ENCODE assay signal across 15 cellular contexts in genomic region chr2:66466435-66466834, GRCh38. TPM values are rescaled to one million over a fixed set of nuclear protein-coding genes. Genes with fewer than 3 reads are reported as not detected.
DNase-seq lines count a peak whose midpoint lies in the region; ATAC-seq and TF ChIP-seq lines count a peak whose summit lies in the region.
"Had no signal": no experiment of that assay in that cellular context is flagged by ENCODE, and none has a peak within 500 bp of the region (broad histone marks: within the 10 kb centered on the region; RNA-seq: fewer than 3 reads in every experiment).

No MANE protein-coding gene starts in this region.

- H3K4me3 ChIP-seq in lower lobe of right lung (no peak overlapping the region), stomach smooth muscle (ENCODE audit: low read length in 2 of 2) (no peak overlapping the region), WERI-Rb-1 (ENCODE audit: low read depth, low read length) (no peak overlapping the region), OCI-LY7 (ENCODE audit: low read depth, low read length, poor library complexity, severe bottlenecking) (no peak overlapping the region)
- H3K4me3 ChIP-seq: HAP-1 had no signal

- TF ChIP-seq CTCF in lower lobe of right lung (IDR thresholded peaks at IDR 0.05) (no peak), WERI-Rb-1 (IDR thresholded peaks at IDR 0.05; ENCODE audit: low read depth, low read length) (no peak), OCI-LY7 (conservative IDR thresholded peaks at IDR 0.05; ENCODE audit: low read length) (no peak)

- no peaks in the 10 kb centered on the region for H3K9me2 ChIP-seq in OCI-LY7 (ENCODE audit: insufficient read depth, low read length)

- POLR2A ChIA-PET in OCI-LY7 (lab: Charles Lee), result no interaction called here

- no peak overlapping the region for H3K9ac ChIP-seq in stomach smooth muscle (ENCODE audit: low read length in 2 of 2)

- H3K27ac ChIP-seq in lower lobe of right lung (peak overlapping the region; percentile 42), stomach smooth muscle (ENCODE audit: low read length) (peak overlapping the region; percentile 33), WERI-Rb-1 (no peak overlapping the region), OCI-LY7 (ENCODE audit: low read depth, low read length, poor library complexity, severe bottlenecking) (no peak overlapping the region)

- H3K36me3 ChIP-seq in lower lobe of right lung (no peaks in the 10 kb centered on the region), stomach smooth muscle (ENCODE audit: control insufficient read depth in 2 of 2, insufficient read depth in 2 of 2, low read length in 2 of 2) (peaks cover 12 to 30% of the 10 kb centered on the region in 2 donors), WERI-Rb-1 (peaks cover 4% of the 10 kb centered on the region), OCI-LY7 (ENCODE audit: insufficient read depth, low read length) (no peaks in the 10 kb centered on the region)

- H3K79me2 ChIP-seq in OCI-LY7 (ENCODE audit: insufficient read depth, low read depth, low read length), result no peaks in the 10 kb centered on the region

- ATAC-seq in lower lobe of right lung, result no peak
- ATAC-seq: Panc1, Right ventricle myocardium inferior had no signal

- no peak overlapping the region for H3K4me2 ChIP-seq in OCI-LY7 (ENCODE audit: low read length)

- no peaks in the 10 kb centered on the region for H3K27me3 ChIP-seq in lower lobe of right lung (ENCODE audit: low read depth)
- H3K27me3 ChIP-seq in stomach smooth muscle (ENCODE audit: control insufficient read depth in 1 of 2, insufficient read depth in 2 of 2, low read length in 2 of 2), result no peaks in the 10 kb centered on the region
- H3K27me3 ChIP-seq in WERI-Rb-1 (ENCODE audit: insufficient read depth, low read depth, severe bottlenecking), result no peaks in the 10 kb centered on the region

- no peak overlapping the region for H2AFZ ChIP-seq in OCI-LY7 (ENCODE audit: low read length)

- no TSS peak for BruUV-seq in OCI-LY7 (replicated peaks; lab: Mats Ljungman, UMichigan)

- intact Hi-C loops in lower lobe of right lung (cut with DNase I), result no loop called here
- intact Hi-C loops in OCI-LY7 (cut with micrococcal nuclease; ENCODE audit: unreplicated experiment), result no loop called here

- peak; percentile 30 for DNase-seq in NCI-H345 (lab: John Stamatoyannopoulos, UW)
- no peak for DNase-seq in NCI-H345 treated with DMSO at 0.1 percent for 48 hours (lab: John Stamatoyannopoulos, UW; ENCODE audit: unreplicated experiment)
- DNase-seq in NCI-H2227 treated with DMSO at 0.1 percent for 48 hours (lab: John Stamatoyannopoulos, UW), result peak; percentile 9
- no peak for DNase-seq in lower lobe of right lung
- DNase-seq in WERI-Rb-1, result no peak
- DNase-seq in OCI-LY7 (ENCODE audit: low spot score), result no peak
- no peak for DNase-seq in NCI-H510A (lab: John Stamatoyannopoulos, UW)
- DNase-seq: COR-L47, DMS153, MM.1S, NCI-H2029 treated with DMSO at 0.1 percent for 48 hours had no signal

- CTCF ChIA-PET in OCI-LY7 (lab: Charles Lee; ENCODE audit: unreplicated experiment), result no interaction called here

- H3K9me3 ChIP-seq in lower lobe of right lung (no peaks in the 10 kb centered on the region), stomach smooth muscle (ENCODE audit: control insufficient read depth in 2 of 2, low read length in 2 of 2) (no peaks in the 10 kb centered on the region), WERI-Rb-1 (ENCODE audit: severe bottlenecking) (no peaks in the 10 kb centered on the region), OCI-LY7 (ENCODE audit: low read length) (no peaks in the 10 kb centered on the region)
- H3K9me3 ChIP-seq: HAP-1 had no signal

- peaks cover 77% of the 10 kb centered on the region for H3K4me1 ChIP-seq in lower lobe of right lung
- H3K4me1 ChIP-seq in stomach smooth muscle (ENCODE audit: control insufficient read depth, insufficient read depth, low read length), result peaks cover 47% of the 10 kb centered on the region
- H3K4me1 ChIP-seq in OCI-LY7 (ENCODE audit: insufficient read depth, low read length, poor library complexity, severe bottlenecking), result peaks cover 12% of the 10 kb centered on the region

- H4K20me1 ChIP-seq in OCI-LY7 (ENCODE audit: insufficient read depth, low read length), result no peaks in the 10 kb centered on the region

RNA-seq across cellular contexts. Expression of gene MEIS1, which starts 31.5 kb away (rescaled TPM):
- 54.7 TPM for total RNA-seq in lower lobe of right lung
- total RNA-seq in OCI-LY7 (2014; rRNA removed; shearing (Covaris generic)), result 5.4 and 14.3 TPM in 2 replicates
- total RNA-seq in OCI-LY7 (2022), result 6.1 and 7.3 TPM in 2 replicates

Comparison
In these comparisons a context has a peak if more than half of its experiments do, and no peak if none do; other contexts are left out.
1. DNase-seq: peak in NCI-H345 (single experiment) and NCI-H2227 treated with DMSO at 0.1 percent for 48 hours (single experiment); none in NCI-H345 treated with DMSO at 0.1 percent for 48 hours (single experiment), lower lobe of right lung (single experiment), WERI-Rb-1 (single experiment), OCI-LY7 (single experiment) and NCI-H510A (single experiment).
2. H3K27ac ChIP-seq: peak in lower lobe of right lung (single experiment) and stomach smooth muscle (single experiment); none in WERI-Rb-1 (single experiment) and OCI-LY7 (single experiment).